In the genomic region with DNA sequence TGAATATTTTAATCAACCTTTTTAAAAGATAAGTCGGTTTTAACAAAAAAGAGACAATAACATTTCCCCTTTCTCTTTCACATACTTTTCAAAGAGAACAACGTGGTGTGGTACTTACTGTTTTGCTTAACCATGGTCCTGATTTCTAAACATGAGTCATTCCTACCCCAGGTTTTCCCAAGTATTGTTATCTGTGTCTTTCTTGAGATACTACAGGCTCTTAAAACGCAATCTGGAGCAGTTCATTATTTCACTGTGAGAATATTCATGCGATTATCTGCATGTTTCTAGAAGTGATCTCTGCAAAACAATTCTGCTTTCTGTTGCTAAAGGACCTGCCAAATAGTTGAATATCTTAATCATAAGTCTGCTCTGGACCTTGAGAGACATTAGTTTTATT, we compare ENCODE assay signal across 15 cellular contexts.
A peak's percentile ranks its signal among the peaks of the same experiment; 100 is the strongest.
DNase-seq lines count a peak whose midpoint lies in the region; ATAC-seq and TF ChIP-seq lines count a peak whose summit lies in the region.
"Had no signal": no experiment of that assay in that cellular context is flagged by ENCODE, and none has a peak within 500 bp of the region (broad histone marks: within the 10 kb centered on the region; RNA-seq: fewer than 3 reads in every experiment).

No MANE protein-coding gene starts in this region.

- no peaks in the 10 kb centered on the region for H4K20me1 ChIP-seq in mammary epithelial cell (ENCODE audit: insufficient read depth, low read length)
- no peaks in the 10 kb centered on the region for H4K20me1 ChIP-seq in SK-N-SH (ENCODE audit: insufficient read depth)

- no peaks in the 10 kb centered on the region for H3K9me2 ChIP-seq in SK-N-SH

- H3K9ac ChIP-seq in mammary epithelial cell (ENCODE audit: insufficient read depth, low read length) (no peak overlapping the region), SK-N-SH (no peak overlapping the region)

- in situ Hi-C loops in astrocyte of the spinal cord (cut with HindIII; ENCODE audit: low sequenced_read_pairs) (no loop called here), mammary epithelial cell (cut with MboI; ENCODE audit: low sequenced_read_pairs in 2 of 2) (no loop called here), gastrocnemius medialis (cut with MboI; ENCODE audit: low sequenced_read_pairs in 4 of 4) (no loop called here)

- H3F3A ChIP-seq in SK-N-SH (replicated peaks; ENCODE audit: insufficient read depth), result no peaks in the 10 kb centered on the region

- H3K27ac ChIP-seq in mammary epithelial cell (ENCODE audit: insufficient read depth, low read depth, low read length), result no peak overlapping the region
- H3K27ac ChIP-seq in SK-N-SH (ENCODE audit: low read depth in 2 of 2, low read length in 1 of 2), result no peak overlapping the region
- H3K27ac ChIP-seq in gastrocnemius medialis, result no peak overlapping the region
- H3K27ac ChIP-seq: A549, C4-2B had no signal

- no peak overlapping the region for H2AFZ ChIP-seq in mammary epithelial cell (ENCODE audit: low read depth, low read length)
- no peak overlapping the region for H2AFZ ChIP-seq in SK-N-SH (ENCODE audit: low read depth)

- no peak overlapping the region for H3K4me3 ChIP-seq in astrocyte of the spinal cord (ENCODE audit: low read depth, low read length)
- no peak overlapping the region for H3K4me3 ChIP-seq in fibroblast of the aortic adventitia (ENCODE audit: low read depth, low read length)
- no peak overlapping the region for H3K4me3 ChIP-seq in mammary epithelial cell (replicated peaks in 1 of 3; ENCODE audit: insufficient read depth in 1 of 3, low read depth in 2 of 3, low read length in 3 of 3)
- no peak overlapping the region for H3K4me3 ChIP-seq in SK-N-SH (ENCODE audit: low read depth in 2 of 2, low read length in 1 of 2)
- H3K4me3 ChIP-seq in gastrocnemius medialis, result no peak overlapping the region
- H3K4me3 ChIP-seq: A549 had no signal

- DNase-seq in NCI-H226 (peak; percentile 3), astrocyte of the spinal cord (ENCODE audit: low read depth, low spot score) (peak; percentile 15), fibroblast of the aortic adventitia (ENCODE audit: low read depth) (peak; percentile 48), mammary epithelial cell (no peak), SK-N-SH (no peak), gastrocnemius medialis (no peak)
- DNase-seq in activated CD4-positive, CD25-positive, alpha-beta regulatory T cell (lab: John Stamatoyannopoulos, UW), result no peak
- DNase-seq: BE2C; CD4-positive, alpha-beta memory T cell; DMS79; EL; GOT3; H9 had no signal

- H3K4me2 ChIP-seq in mammary epithelial cell (ENCODE audit: insufficient read depth, low read depth, low read length) (no peak overlapping the region), SK-N-SH (no peak overlapping the region)
- H3K4me2 ChIP-seq: A549 had no signal

- H3K9me3 ChIP-seq in mammary epithelial cell (replicated peaks; ENCODE audit: insufficient read depth, low read length) (no peaks in the 10 kb centered on the region), SK-N-SH (no peaks in the 10 kb centered on the region), gastrocnemius medialis (no peaks in the 10 kb centered on the region)
- H3K9me3 ChIP-seq: A549, BE2C had no signal

- H3K79me2 ChIP-seq in mammary epithelial cell (ENCODE audit: insufficient read depth, low read length) (no peaks in the 10 kb centered on the region), SK-N-SH (ENCODE audit: insufficient read depth) (no peaks in the 10 kb centered on the region)

- no TSS peak for BruUV-seq in mammary epithelial cell (replicated peaks; lab: Mats Ljungman, UMichigan)

- POLR2A ChIA-PET in SK-N-SH (lab: Yijun Ruan, JAX), result no interaction called here

- no peaks in the 10 kb centered on the region for H3K27me3 ChIP-seq in mammary epithelial cell (ENCODE audit: insufficient read depth, low read length)
- H3K27me3 ChIP-seq in SK-N-SH (ENCODE audit: insufficient read depth), result no peaks in the 10 kb centered on the region
- peaks cover 0 to 3% (median 0%) of the 10 kb centered on the region in 3 donors for H3K27me3 ChIP-seq in gastrocnemius medialis
- H3K27me3 ChIP-seq: BE2C had no signal

- TF ChIP-seq POLR2A in gastrocnemius medialis (IDR thresholded peaks at IDR 0.05), result no peak

- CTCF ChIA-PET in mammary epithelial cell (lab: Charles Lee; ENCODE audit: low non-redundant PET) (no interaction called here), SK-N-SH (lab: Yijun Ruan, JAX) (no interaction called here)

- no peak for TF ChIP-seq RAD21 in SK-N-SH (IDR thresholded peaks at IDR 0.05; ENCODE audit: low read length)

- TF ChIP-seq EP300 in SK-N-SH (IDR thresholded peaks at IDR 0.05; ENCODE audit: borderline replicate concordance in 1 of 2, low read depth in 1 of 2, low read length in 1 of 2), result no peak

- H3K36me3 ChIP-seq in mammary epithelial cell (ENCODE audit: insufficient read depth, low read length) (no peaks in the 10 kb centered on the region), SK-N-SH (replicated peaks in 1 of 2; ENCODE audit: control insufficient read depth in 1 of 2, insufficient read depth in 2 of 2, low read length in 1 of 2) (no peaks in the 10 kb centered on the region), gastrocnemius medialis (no peaks in the 10 kb centered on the region)
- H3K36me3 ChIP-seq: BE2C had no signal

- no peak for TF ChIP-seq CTCF in astrocyte of the spinal cord (IDR thresholded peaks at IDR 0.05; ENCODE audit: low read depth, low read length)
- TF ChIP-seq CTCF in fibroblast of the aortic adventitia (IDR thresholded peaks at IDR 0.05; ENCODE audit: insufficient read depth, low read length), result no peak
- no peak for TF ChIP-seq CTCF in mammary epithelial cell (conservative IDR thresholded peaks at IDR 0.05 in 1 of 2, IDR thresholded peaks at IDR 0.05 in 1 of 2; ENCODE audit: extremely low read depth in 1 of 2, insufficient read depth in 1 of 2, low read depth in 1 of 2, low read length in 2 of 2)
- no peak for TF ChIP-seq CTCF in SK-N-SH (IDR thresholded peaks at IDR 0.05)
- TF ChIP-seq CTCF in gastrocnemius medialis (IDR thresholded peaks at IDR 0.05 in 4 of 5, conservative IDR thresholded peaks at IDR 0.05 in 1 of 5), result no peak

- dilution Hi-C loops in mammary epithelial cell (cut with HindIII; ENCODE audit: low sequenced_read_pairs), result no loop called here

- H3K4me1 ChIP-seq in mammary epithelial cell (ENCODE audit: insufficient read depth, low read length) (no peaks in the 10 kb centered on the region), SK-N-SH (ENCODE audit: control insufficient read depth in 1 of 2, insufficient read depth in 2 of 2, low read depth in 1 of 2, low read length in 1 of 2) (peaks cover 0 to 8% of the 10 kb centered on the region in 2 experiments; a peak in 1 of 4 replicates), gastrocnemius medialis (no peaks in the 10 kb centered on the region)
- H3K4me1 ChIP-seq: A549, BE2C had no signal

- WGBS in mammary epithelial cell (ENCODE audit: low coverage, missing lambda C conversion rate), result 78% methylated on average over 4 of the region's 4 CpGs
- 71% methylated on average over 4 of the region's 4 CpGs for WGBS in SK-N-SH (ENCODE audit: low lambda C conversion rate)

- no peak for ATAC-seq in gastrocnemius medialis
- ATAC-seq: A549 had no signal

- intact Hi-C loops in mammary epithelial cell (cut with micrococcal nuclease), result no loop called here
- intact Hi-C loops in gastrocnemius medialis (cut with DNase I; ENCODE audit: low total_unique reads), result no loop called here

TF ChIP-seq in SK-N-SH, 30 proteins besides CTCF, POLR2A, EP300 and RAD21 (continues in another document):
- TF ChIP-seq ZBTB33 (IDR thresholded peaks at IDR 0.05; ENCODE audit: borderline replicate concordance, low read depth) (no peak), JUND (IDR thresholded peaks at IDR 0.05) (no peak), TAF1 (IDR thresholded peaks at IDR 0.05; ENCODE audit: borderline replicate concordance, low read depth, low read length) (no peak), TEAD4 (IDR thresholded peaks at IDR 0.05; ENCODE audit: borderline replicate concordance, insufficient read depth) (no peak), MXI1 (IDR thresholded peaks at IDR 0.05; ENCODE audit: low read depth, low read length) (no peak), RCOR1 (IDR thresholded peaks at IDR 0.05; ENCODE audit: low read length) (no peak), MEF2A (IDR thresholded peaks at IDR 0.05; ENCODE audit: borderline replicate concordance, low read depth) (no peak), FOSL2 (IDR thresholded peaks at IDR 0.05; ENCODE audit: borderline replicate concordance, low read depth) (no peak), EZH2phosphoT487 (IDR thresholded peaks at IDR 0.05; ENCODE audit: borderline replicate concordance, low read depth) (no peak), FOXM1 (IDR thresholded peaks at IDR 0.05; ENCODE audit: low read depth) (no peak), NRF1 (IDR thresholded peaks at IDR 0.05; ENCODE audit: low read depth, low read length) (no peak)

Comparison
In these comparisons a context has a peak if more than half of its experiments do, and no peak if none do; other contexts are left out.
1. DNase-seq: peak in NCI-H226 (single experiment), astrocyte of the spinal cord (single experiment) and fibroblast of the aortic adventitia (single experiment); none in mammary epithelial cell (single experiment), activated CD4-positive, CD25-positive, alpha-beta regulatory T cell (0 of 4), SK-N-SH (single experiment) and gastrocnemius medialis (0 of 2).